In genomic region chrX:71859637-71860036, GRCh38 we compare ENCODE assay signal across 7 cellular contexts. TPM values are rescaled to one million over a fixed set of nuclear protein-coding genes. Genes with fewer than 3 reads are reported as not detected.
DNase-seq lines count a peak whose midpoint lies in the region; ATAC-seq and TF ChIP-seq lines count a peak whose summit lies in the region.

No MANE protein-coding gene starts in this region.

- no peak overlapping the region for H3K27ac ChIP-seq in RWPE1

- no peak overlapping the region for H3K27ac Mint-ChIP-seq in nephron

- no peak overlapping the region for H3K4me3 Mint-ChIP-seq in nephron

- no peaks in the 10 kb centered on the region for H3K27me3 Mint-ChIP-seq in nephron (ENCODE audit: low read depth)

- POLR2A ChIA-PET in RWPE1 (lab: Yijun Ruan, JAX; ENCODE audit: low non-redundant PET): no interaction called here

- H3K4me1 Mint-ChIP-seq in nephron: no peaks in the 10 kb centered on the region

- CTCF ChIA-PET in RWPE1 (lab: Yijun Ruan, JAX): interaction anchor here (0.6 to 0.7 kb wide), 3 partner anchors 82 to 1760 kb away, joined by 3 read pairs; no protein-coding TSS in a partner anchor

- TF ChIP-seq CTCF in RWPE1 (conservative IDR thresholded peaks at IDR 0.05; ENCODE audit: low read depth): peak; percentile 49
- peak; percentile 35 to 57 (median 50) for TF ChIP-seq CTCF in nephron (IDR thresholded peaks at IDR 0.05; ENCODE audit: unreplicated experiment in 3 of 3)

- DNase-seq in DMS 273 treated with DMSO at 0.1 percent for 48 hours (lab: John Stamatoyannopoulos, UW): peak; percentile 10
- peak; percentile 7 for DNase-seq in HCEC 1CT
- peak; percentile 8 for DNase-seq in RWPE1 (ENCODE audit: low spot score)
- DNase-seq in dermis microvascular lymphatic vessel endothelial cell (ENCODE audit: low read depth in 2 of 2): peak; percentile 11 to 23

- no peak for ATAC-seq in HG02884 (IDR thresholded peaks at IDR 0.05; ENCODE audit: unreplicated experiment)
- no peak for ATAC-seq in HG02571 (IDR thresholded peaks at IDR 0.05; ENCODE audit: unreplicated experiment)

- H3K9me3 Mint-ChIP-seq in nephron: peaks cover 21% of the 10 kb centered on the region

- no peaks in the 10 kb centered on the region for H3K36me3 Mint-ChIP-seq in nephron (ENCODE audit: low read depth)

RNA-seq across cellular contexts. Expression of gene NHSL2, which starts 51.0 kb away (rescaled TPM):
- total RNA-seq in dermis microvascular lymphatic vessel endothelial cell: 24.3 and 24.8 TPM in 2 replicates
